In the genomic region with DNA sequence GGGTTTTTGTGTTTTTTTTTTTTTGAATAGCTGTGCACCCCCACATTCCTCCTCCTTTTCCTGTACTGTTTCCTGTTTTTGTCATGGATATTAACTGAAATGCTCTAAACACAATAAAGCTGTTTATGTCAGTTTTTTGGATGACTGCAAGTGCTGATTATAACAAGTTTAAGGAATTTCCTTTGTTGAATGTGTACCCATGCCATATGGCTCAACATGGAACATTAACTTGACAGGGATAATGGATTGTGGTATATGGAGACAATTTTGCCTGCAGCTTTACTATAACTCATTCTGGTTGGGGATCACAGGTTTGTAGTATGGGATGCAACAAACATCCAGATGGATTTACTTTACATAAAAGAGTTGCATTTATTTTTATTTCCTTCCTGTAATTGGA, we compare ENCODE assay signal across 16 cellular contexts.
DNase-seq lines count a peak whose midpoint lies in the region; ATAC-seq, FAIRE-seq and TF ChIP-seq lines count a peak whose summit lies in the region.
"Had no signal": no experiment of that assay in that cellular context is flagged by ENCODE, and none has a peak within 500 bp of the region (broad histone marks: within the 10 kb centered on the region; RNA-seq: fewer than 3 reads in every experiment).

No MANE protein-coding gene starts in this region.

- H3K27me3 ChIP-seq in GM23338 (ENCODE audit: insufficient read depth) (no peaks in the 10 kb centered on the region), SJCRH30 (no peaks in the 10 kb centered on the region)
- H3K27me3 ChIP-seq: esophagus squamous epithelium, suprapubic skin had no signal

- peak overlapping the region; percentile 84 for H3K27ac Mint-ChIP-seq in GM23338
- H3K27ac Mint-ChIP-seq: activated naive CD8-positive, alpha-beta T cell treated with anti-CD3 and anti-CD28 coated beads, Interleukin-2, amount 10 ng/mL, durations not matched to agents 7 days and 5 days had no signal

- no peaks in the 10 kb centered on the region for H3F3A ChIP-seq in GM23338 (replicated peaks; ENCODE audit: low read depth)

- no peaks in the 10 kb centered on the region for H3K9me2 ChIP-seq in GM23338 (ENCODE audit: insufficient read depth)

- peaks cover 36% of the 10 kb centered on the region for H3K79me2 ChIP-seq in GM23338 (replicated peaks; ENCODE audit: insufficient read depth)

- H3K4me3 ChIP-seq in A549 (no peak overlapping the region), GM23338 (peak overlapping the region; percentile 5; the same call in 1 of the 2 replicates), SJCRH30 (no peak overlapping the region), lower leg skin (ENCODE audit: low read depth, poor library complexity, severe bottlenecking) (no peak overlapping the region)
- H3K4me3 ChIP-seq: esophagus squamous epithelium, lung, suprapubic skin had no signal

- no peaks in the 10 kb centered on the region for H4K20me1 ChIP-seq in GM23338 (replicated peaks; ENCODE audit: insufficient read depth)

- H3K36me3 Mint-ChIP-seq in GM23338 (ENCODE audit: low read depth): no peaks in the 10 kb centered on the region

- TF ChIP-seq POLR2A in A549 (IDR thresholded peaks at IDR 0.05; ENCODE audit: low read length): no peak
- no peak for TF ChIP-seq POLR2A in lower leg skin (IDR thresholded peaks at IDR 0.05)

- H3K4me1 Mint-ChIP-seq in GM23338: peaks cover 61% of the 10 kb centered on the region

- no peak for ATAC-seq in A549
- ATAC-seq in GM23338: no peak
- no peak for ATAC-seq in GM18867 (IDR thresholded peaks at IDR 0.05; ENCODE audit: unreplicated experiment)
- no peak for ATAC-seq in HG02840 (IDR thresholded peaks at IDR 0.05; ENCODE audit: low FRiP score, unreplicated experiment)

- DNase-seq in A549 (ENCODE audit: low read depth in 1 of 2, low spot score in 1 of 2) (no peak), GM23338 (ENCODE audit: low spot score) (no peak), SJCRH30 (peak in 1 of 2 experiments; percentile 66), glomerular endothelial cell (ENCODE audit: extremely low read depth, low read depth, low spot score) (peak; percentile 68), lower leg skin (ENCODE audit: low spot score in 2 of 2) (no peak), RCC 7860 (ENCODE audit: low spot score) (no peak)
- DNase-seq: activated naive CD8-positive, alpha-beta T cell treated with anti-CD3 and anti-CD28 coated beads, Interleukin-2, amount 10 ng/mL, durations not matched to agents 7 days and 5 days; cerebellar nuclear complex; DMS153; esophagus squamous epithelium; nucleus accumbens had no signal

- H3K9me3 ChIP-seq in A549: no peaks in the 10 kb centered on the region
- H3K9me3 ChIP-seq in SJCRH30 (replicated peaks): no peaks in the 10 kb centered on the region
- H3K9me3 ChIP-seq: esophagus squamous epithelium, suprapubic skin had no signal

- POLR2A ChIA-PET in A549 (lab: Yijun Ruan, JAX): no interaction called here

- peak overlapping the region; percentile 54 for H3K4me3 Mint-ChIP-seq in GM23338
- H3K4me3 Mint-ChIP-seq: activated naive CD8-positive, alpha-beta T cell treated with anti-CD3 and anti-CD28 coated beads, Interleukin-2, amount 10 ng/mL, durations not matched to agents 7 days and 5 days had no signal

- H3K27me3 Mint-ChIP-seq in GM23338 (ENCODE audit: insufficient read depth, low read depth, poor library complexity): no peaks in the 10 kb centered on the region
- H3K27me3 Mint-ChIP-seq: activated naive CD8-positive, alpha-beta T cell treated with anti-CD3 and anti-CD28 coated beads, Interleukin-2, amount 10 ng/mL, durations not matched to agents 7 days and 5 days had no signal

- CTCF ChIA-PET in A549 (lab: Yijun Ruan, JAX): interaction anchor here (0.5 to 3.0 kb wide), 4 partner anchors 11 to 813 kb away, joined by 3 to 21 read pairs (median 4); no protein-coding TSS in a partner anchor

- H3K36me3 ChIP-seq in GM23338 (ENCODE audit: insufficient read depth) (no peaks in the 10 kb centered on the region), SJCRH30 (no peaks in the 10 kb centered on the region)
- H3K36me3 ChIP-seq: esophagus squamous epithelium, suprapubic skin had no signal

- no peaks in the 10 kb centered on the region for H3K9me3 Mint-ChIP-seq in GM23338
- H3K9me3 Mint-ChIP-seq: activated naive CD8-positive, alpha-beta T cell treated with anti-CD3 and anti-CD28 coated beads, Interleukin-2, amount 10 ng/mL, durations not matched to agents 7 days and 5 days; T-helper 1 cell treated with Interleukin-12 subunit alpha and Interleukin-12 subunit beta and Interleukin-4 antibody, amounts not matched to agents 30 μg/mL and 1 μg/mL, for 36 hours had no signal

- intact Hi-C loops in lower leg skin (cut with DNase I; ENCODE audit: low total_unique reads): no loop called here

- FAIRE-seq in A549 (lab: Jason Lieb, UNC) (peak; percentile 78), RCC 7860 (lab: Jason Lieb, UNC) (no peak)

- no peak overlapping the region for H2AFZ ChIP-seq in GM23338

- no peak for TF ChIP-seq RAD21 in A549 (conservative IDR thresholded peaks at IDR 0.05 in 1 of 2, IDR thresholded peaks at IDR 0.05 in 1 of 2)

- H3K4me2 ChIP-seq in A549: no peak overlapping the region
- H3K4me2 ChIP-seq in GM23338: peak overlapping the region; percentile 40

- H3K4me1 ChIP-seq in A549 (peaks cover 9% of the 10 kb centered on the region; the same call in 1 of the 3 replicates), GM23338 (ENCODE audit: insufficient read depth) (peaks cover 57% of the 10 kb centered on the region), SJCRH30 (peaks cover 21% of the 10 kb centered on the region)

- TF ChIP-seq EP300 in A549 (IDR thresholded peaks at IDR 0.05): no peak

- no peak for TF ChIP-seq CTCF in A549 (IDR thresholded peaks at IDR 0.05)
- TF ChIP-seq CTCF in GM23338 (conservative IDR thresholded peaks at IDR 0.05; ENCODE audit: low read depth in 2 of 2): no peak
- no peak for TF ChIP-seq CTCF in lower leg skin (IDR thresholded peaks at IDR 0.05)

- H3K27ac ChIP-seq in A549 (no peak overlapping the region), GM23338 (ENCODE audit: low read depth) (peak overlapping the region; percentile 4; the same call in 1 of the 2 replicates), SJCRH30 (peak overlapping the region; percentile 56)
- H3K27ac ChIP-seq: esophagus squamous epithelium, suprapubic skin had no signal

TF ChIP-seq in A549, 52 proteins besides CTCF, POLR2A, EP300 and RAD21:
- no peak for TF ChIP-seq CEBPB (IDR thresholded peaks at IDR 0.05)
- no peak for TF ChIP-seq SREBF2 (IDR thresholded peaks at IDR 0.05)
- no peak for TF ChIP-seq KDM1A (IDR thresholded peaks at IDR 0.05; ENCODE audit: low read depth)
- no peak for TF ChIP-seq TFCP2L1 (CRISPR knock-in tag; IDR thresholded peaks at IDR 0.05)
- no peak for TF ChIP-seq HDAC2 (IDR thresholded peaks at IDR 0.05)
- TF ChIP-seq CHD4 (IDR thresholded peaks at IDR 0.05; ENCODE audit: borderline replicate concordance): no peak
TF ChIP-seq in A549: peak in this region for 0.

TF ChIP-seq in GM23338, 12 proteins besides CTCF, POLR2A, EP300 and RAD21:
- TF ChIP-seq STAT1 (IDR thresholded peaks at IDR 0.05; ENCODE audit: unreplicated experiment) (no peak), ZNF331 (CRISPR knock-in tag; IDR thresholded peaks at IDR 0.05; ENCODE audit: low read depth) (no peak), CREB1 (CRISPR knock-in tag; IDR thresholded peaks at IDR 0.05; ENCODE audit: low read depth) (no peak)
- TF ChIP-seq, protein P1, sequence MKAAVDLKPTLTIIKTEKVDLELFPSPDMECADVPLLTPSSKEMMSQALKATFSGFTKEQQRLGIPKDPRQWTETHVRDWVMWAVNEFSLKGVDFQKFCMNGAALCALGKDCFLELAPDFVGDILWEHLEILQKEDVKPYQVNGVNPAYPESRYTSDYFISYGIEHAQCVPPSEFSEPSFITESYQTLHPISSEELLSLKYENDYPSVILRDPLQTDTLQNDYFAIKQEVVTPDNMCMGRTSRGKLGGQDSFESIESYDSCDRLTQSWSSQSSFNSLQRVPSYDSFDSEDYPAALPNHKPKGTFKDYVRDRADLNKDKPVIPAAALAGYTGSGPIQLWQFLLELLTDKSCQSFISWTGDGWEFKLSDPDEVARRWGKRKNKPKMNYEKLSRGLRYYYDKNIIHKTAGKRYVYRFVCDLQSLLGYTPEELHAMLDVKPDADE (IDR thresholded peaks at IDR 0.05): no peak
TF ChIP-seq in GM23338: peak in this region for 0.

Comparison
In these comparisons a context has a peak if more than half of its experiments do, and no peak if none do; other contexts are left out.
1. H3K27ac ChIP-seq: peak in GM23338 (single experiment) and SJCRH30 (single experiment); none in A549 (0 of 2).